1 cellular context compared by ENCODE assay signal in the genomic region with DNA sequence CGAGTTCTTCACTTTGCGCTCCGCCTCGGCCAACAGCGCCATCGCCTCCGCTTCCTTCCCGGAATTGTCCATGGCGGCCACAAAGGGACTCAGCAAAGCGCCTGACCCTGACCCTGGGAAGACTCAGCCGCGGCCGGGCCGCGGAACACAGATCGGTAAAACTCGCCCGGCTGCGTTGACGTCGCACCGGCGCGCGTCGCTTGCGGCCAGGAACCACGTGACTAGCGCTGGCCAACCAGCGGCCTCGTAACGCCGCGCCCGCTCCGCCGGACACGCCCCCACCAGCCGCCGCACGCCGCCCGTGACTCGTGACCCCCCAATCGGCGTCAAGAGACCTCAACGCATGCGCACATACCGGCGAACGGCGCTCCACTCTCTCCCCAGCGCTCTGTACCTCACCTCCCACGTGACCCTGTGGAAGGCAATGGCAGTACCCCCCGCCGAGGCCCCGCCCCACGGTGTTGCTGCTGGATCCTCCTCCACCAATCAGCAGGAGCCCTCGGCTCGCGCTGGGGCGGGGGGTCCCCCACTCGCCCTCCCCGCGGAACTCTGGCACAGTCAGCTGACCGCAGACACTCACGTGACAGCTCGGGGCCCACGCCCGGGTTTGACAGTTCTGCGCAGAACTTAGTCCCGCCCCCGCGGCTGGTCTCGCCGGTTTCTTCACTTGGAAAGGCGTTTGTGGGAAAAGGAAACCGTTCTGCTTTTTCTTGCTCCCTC.
TF ChIP-seq lines count a peak whose summit lies in the region.

TSS of gene NAPA (minus strand) at position 195 of the 720 bp plus-strand sequence. CDS start at position 72, 123 bp downstream.

TF ChIP-seq in HepG2, 621 proteins besides CTCF, POLR2A, EP300 and RAD21 (continued from another document and continues in another):
- TF ChIP-seq, protein P1, sequence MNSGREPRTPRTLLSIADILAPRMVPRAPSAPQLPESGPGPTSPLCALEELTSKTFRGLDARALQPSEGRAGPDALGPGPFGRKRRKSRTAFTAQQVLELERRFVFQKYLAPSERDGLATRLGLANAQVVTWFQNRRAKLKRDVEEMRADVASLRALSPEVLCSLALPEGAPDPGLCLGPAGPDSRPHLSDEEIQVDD (CRISPR knock-in tag; IDR thresholded peaks at IDR 0.05; ENCODE audit: borderline replicate concordance): no peak
- TF ChIP-seq ZNF232 (CRISPR knock-in tag; IDR thresholded peaks at IDR 0.05; ENCODE audit: borderline replicate concordance): no peak
- TF ChIP-seq ZNF17 (CRISPR knock-in tag; IDR thresholded peaks at IDR 0.05): no peak
- TF ChIP-seq AHR (CRISPR knock-in tag; IDR thresholded peaks at IDR 0.05): peak; percentile 34; the same call in 1 of the 2 replicates
- TF ChIP-seq SRSF4 (IDR thresholded peaks at IDR 0.05; ENCODE audit: low read depth, low read length, poor library complexity, severe bottlenecking): no peak
- TF ChIP-seq, protein P2, sequence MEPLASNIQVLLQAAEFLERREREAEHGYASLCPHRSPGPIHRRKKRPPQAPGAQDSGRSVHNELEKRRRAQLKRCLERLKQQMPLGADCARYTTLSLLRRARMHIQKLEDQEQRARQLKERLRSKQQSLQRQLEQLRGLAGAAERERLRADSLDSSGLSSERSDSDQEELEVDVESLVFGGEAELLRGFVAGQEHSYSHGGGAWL (CRISPR knock-in tag; IDR thresholded peaks at IDR 0.05): 0 out of 2 replicates have a peak, but pooled peaks have one; percentile 14
- no peak for TF ChIP-seq EEA1 (CRISPR knock-in tag; IDR thresholded peaks at IDR 0.05; ENCODE audit: borderline replicate concordance)
- no peak; the same call in 1 of the 2 replicates for TF ChIP-seq BRCA1 (CRISPR knock-in tag; IDR thresholded peaks at IDR 0.05)
- no peak for TF ChIP-seq ZBTB40 (IDR thresholded peaks at IDR 0.05)
- peak; percentile 54; the same call in 1 of the 2 replicates for TF ChIP-seq ZBTB40 (CRISPR knock-in tag; IDR thresholded peaks at IDR 0.05)
- peak; percentile 44 for TF ChIP-seq YY1 (IDR thresholded peaks at IDR 0.05; ENCODE audit: insufficient read depth, insufficient replicate concordance, low read depth, low read length)
- TF ChIP-seq, protein P3, sequence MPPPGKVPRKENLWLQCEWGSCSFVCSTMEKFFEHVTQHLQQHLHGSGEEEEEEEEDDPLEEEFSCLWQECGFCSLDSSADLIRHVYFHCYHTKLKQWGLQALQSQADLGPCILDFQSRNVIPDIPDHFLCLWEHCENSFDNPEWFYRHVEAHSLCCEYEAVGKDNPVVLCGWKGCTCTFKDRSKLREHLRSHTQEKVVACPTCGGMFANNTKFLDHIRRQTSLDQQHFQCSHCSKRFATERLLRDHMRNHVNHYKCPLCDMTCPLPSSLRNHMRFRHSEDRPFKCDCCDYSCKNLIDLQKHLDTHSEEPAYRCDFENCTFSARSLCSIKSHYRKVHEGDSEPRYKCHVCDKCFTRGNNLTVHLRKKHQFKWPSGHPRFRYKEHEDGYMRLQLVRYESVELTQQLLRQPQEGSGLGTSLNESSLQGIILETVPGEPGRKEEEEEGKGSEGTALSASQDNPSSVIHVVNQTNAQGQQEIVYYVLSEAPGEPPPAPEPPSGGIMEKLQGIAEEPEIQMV (CRISPR knock-in tag; IDR thresholded peaks at IDR 0.05; ENCODE audit: low read depth): no peak
- TF ChIP-seq CEBPZ (IDR thresholded peaks at IDR 0.05; ENCODE audit: low read length): no peak
- TF ChIP-seq SIX1 (CRISPR knock-in tag; IDR thresholded peaks at IDR 0.05; ENCODE audit: borderline replicate concordance): no peak
- TF ChIP-seq NR2C2 (CRISPR knock-in tag; IDR thresholded peaks at IDR 0.05; ENCODE audit: borderline replicate concordance): peak; percentile 83
- no peak for TF ChIP-seq SMARCE1 (IDR thresholded peaks at IDR 0.05; ENCODE audit: borderline replicate concordance)
- no peak for TF ChIP-seq ZSCAN20 (CRISPR knock-in tag; IDR thresholded peaks at IDR 0.05; ENCODE audit: borderline replicate concordance)
- no peak for TF ChIP-seq ZNF382 (CRISPR knock-in tag; IDR thresholded peaks at IDR 0.05; ENCODE audit: borderline replicate concordance)
- TF ChIP-seq ASH2L (IDR thresholded peaks at IDR 0.05; ENCODE audit: insufficient read length, low read depth, low read length): peak; percentile 70
- no peak; the same call in 1 of the 2 replicates for TF ChIP-seq ZNF136 (CRISPR knock-in tag; IDR thresholded peaks at IDR 0.05; ENCODE audit: low read depth)
- TF ChIP-seq, protein P4, sequence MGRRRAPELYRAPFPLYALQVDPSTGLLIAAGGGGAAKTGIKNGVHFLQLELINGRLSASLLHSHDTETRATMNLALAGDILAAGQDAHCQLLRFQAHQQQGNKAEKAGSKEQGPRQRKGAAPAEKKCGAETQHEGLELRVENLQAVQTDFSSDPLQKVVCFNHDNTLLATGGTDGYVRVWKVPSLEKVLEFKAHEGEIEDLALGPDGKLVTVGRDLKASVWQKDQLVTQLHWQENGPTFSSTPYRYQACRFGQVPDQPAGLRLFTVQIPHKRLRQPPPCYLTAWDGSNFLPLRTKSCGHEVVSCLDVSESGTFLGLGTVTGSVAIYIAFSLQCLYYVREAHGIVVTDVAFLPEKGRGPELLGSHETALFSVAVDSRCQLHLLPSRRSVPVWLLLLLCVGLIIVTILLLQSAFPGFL (CRISPR knock-in tag; IDR thresholded peaks at IDR 0.05): no peak
- TF ChIP-seq TMF1 (CRISPR knock-in tag; IDR thresholded peaks at IDR 0.05; ENCODE audit: low read depth): 0 out of 2 replicates have a peak, but pooled peaks have one; percentile 8
- peak; percentile 98 for TF ChIP-seq KAT8 (CRISPR knock-in tag; IDR thresholded peaks at IDR 0.05)
- TF ChIP-seq ERF (CRISPR knock-in tag; IDR thresholded peaks at IDR 0.05): no peak; the same call in 1 of the 2 replicates
- TF ChIP-seq, protein P5, sequence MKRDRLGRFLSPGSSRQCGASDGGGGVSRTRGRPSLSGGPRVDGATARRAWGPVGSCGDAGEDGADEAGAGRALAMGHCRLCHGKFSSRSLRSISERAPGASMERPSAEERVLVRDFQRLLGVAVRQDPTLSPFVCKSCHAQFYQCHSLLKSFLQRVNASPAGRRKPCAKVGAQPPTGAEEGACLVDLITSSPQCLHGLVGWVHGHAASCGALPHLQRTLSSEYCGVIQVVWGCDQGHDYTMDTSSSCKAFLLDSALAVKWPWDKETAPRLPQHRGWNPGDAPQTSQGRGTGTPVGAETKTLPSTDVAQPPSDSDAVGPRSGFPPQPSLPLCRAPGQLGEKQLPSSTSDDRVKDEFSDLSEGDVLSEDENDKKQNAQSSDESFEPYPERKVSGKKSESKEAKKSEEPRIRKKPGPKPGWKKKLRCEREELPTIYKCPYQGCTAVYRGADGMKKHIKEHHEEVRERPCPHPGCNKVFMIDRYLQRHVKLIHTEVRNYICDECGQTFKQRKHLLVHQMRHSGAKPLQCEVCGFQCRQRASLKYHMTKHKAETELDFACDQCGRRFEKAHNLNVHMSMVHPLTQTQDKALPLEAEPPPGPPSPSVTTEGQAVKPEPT (CRISPR knock-in tag; IDR thresholded peaks at IDR 0.05; ENCODE audit: low read depth): no peak
- no peak for TF ChIP-seq THAP8 (CRISPR knock-in tag; IDR thresholded peaks at IDR 0.05; ENCODE audit: borderline replicate concordance)
- no peak for TF ChIP-seq ZSCAN5A (CRISPR knock-in tag; IDR thresholded peaks at IDR 0.05; ENCODE audit: borderline replicate concordance)
- TF ChIP-seq, protein P6, sequence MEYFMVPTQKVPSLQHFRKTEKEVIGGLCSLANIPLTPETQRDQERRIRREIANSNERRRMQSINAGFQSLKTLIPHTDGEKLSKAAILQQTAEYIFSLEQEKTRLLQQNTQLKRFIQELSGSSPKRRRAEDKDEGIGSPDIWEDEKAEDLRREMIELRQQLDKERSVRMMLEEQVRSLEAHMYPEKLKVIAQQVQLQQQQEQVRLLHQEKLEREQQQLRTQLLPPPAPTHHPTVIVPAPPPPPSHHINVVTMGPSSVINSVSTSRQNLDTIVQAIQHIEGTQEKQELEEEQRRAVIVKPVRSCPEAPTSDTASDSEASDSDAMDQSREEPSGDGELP (IDR thresholded peaks at IDR 0.05; ENCODE audit: borderline replicate concordance, low read depth): peak; percentile 91; the same call in 1 of the 2 replicates
- TF ChIP-seq ZSCAN22 (CRISPR knock-in tag; IDR thresholded peaks at IDR 0.05): no peak
- TF ChIP-seq NCOR1 (IDR thresholded peaks at IDR 0.05; ENCODE audit: borderline replicate concordance, low read length): peak; percentile 45; the same call in 1 of the 2 replicates
- no peak for TF ChIP-seq NPAS2 (CRISPR knock-in tag; IDR thresholded peaks at IDR 0.05; ENCODE audit: borderline replicate concordance)
